Comparison of ENCODE assay signal across 8 cellular contexts in genomic region chr10:92591550-92592140, GRCh38. TPM values are rescaled to one million over a fixed set of nuclear protein-coding genes. Genes with fewer than 3 reads are reported as not detected.
DNase-seq lines count a peak whose midpoint lies in the region; ATAC-seq and TF ChIP-seq lines count a peak whose summit lies in the region.

No MANE protein-coding gene starts in this region.

- H4K20me1 ChIP-seq in SU-DHL-6 (ENCODE audit: low read depth, low read length) = peaks cover 22% of the 10 kb centered on the region

- H3K27me3 Mint-ChIP-seq in activated naive CD8-positive, alpha-beta T cell treated with anti-CD3 and anti-CD28 coated beads, Interleukin-2, amount 50 U/mL, for 24 hours = peaks cover 1% of the 10 kb centered on the region
- no peaks in the 10 kb centered on the region for H3K27me3 Mint-ChIP-seq in type B pancreatic cell

- H3K27ac ChIP-seq in SU-DHL-6 (ENCODE audit: low read depth, low read length) (peak overlapping the region; percentile 93), heart left ventricle (peak overlapping the region; percentile 75 to 97 (median 93))

- peak overlapping the region; percentile 93 for H3K4me2 ChIP-seq in SU-DHL-6 (ENCODE audit: low read depth, low read length, poor library complexity, severe bottlenecking)

- H3K4me3 ChIP-seq in SU-DHL-6 (ENCODE audit: insufficient read depth, low read length, poor library complexity, severe bottlenecking) (peak overlapping the region; percentile 62), heart left ventricle (peak overlapping the region; percentile 35 to 94 (median 69))

- no peaks in the 10 kb centered on the region for H3K9me3 ChIP-seq in SU-DHL-6 (ENCODE audit: insufficient read depth, low read length)
- no peaks in the 10 kb centered on the region for H3K9me3 ChIP-seq in heart left ventricle

- WGBS in heart left ventricle, 4 donors = 2 to 5% (median 3%) methylated on average over 20 to 44 of the region's 44 CpGs

- peaks cover 38% of the 10 kb centered on the region for H3F3A ChIP-seq in SU-DHL-6 (ENCODE audit: insufficient read depth)

- H3K9ac ChIP-seq in SU-DHL-6 (ENCODE audit: low read length) = peak overlapping the region; percentile 92

- peaks cover 37% of the 10 kb centered on the region for H3K79me2 ChIP-seq in SU-DHL-6 (ENCODE audit: insufficient read depth, low read length)

- TF ChIP-seq CTCF in SU-DHL-6 (IDR thresholded peaks at IDR 0.05; ENCODE audit: insufficient read depth, low read length, poor library complexity, severe bottlenecking) (no peak), heart left ventricle (IDR thresholded peaks at IDR 0.05) (peak in 1 of 12 donors; percentile 3), type B pancreatic cell (conservative IDR thresholded peaks at IDR 0.05) (peak; percentile 15)

- ATAC-seq in HG02610 (IDR thresholded peaks at IDR 0.05; ENCODE audit: unreplicated experiment) (peak; percentile 75), heart left ventricle (peak; percentile 90 to 94 (median 94))
- ATAC-seq in activated naive CD8-positive, alpha-beta T cell treated with anti-CD3 and anti-CD28 coated beads, Interleukin-2, amount 50 U/mL, for 24 hours = peak; percentile 91

- H3K4me1 Mint-ChIP-seq in activated naive CD8-positive, alpha-beta T cell treated with anti-CD3 and anti-CD28 coated beads, Interleukin-2, amount 50 U/mL, for 24 hours = peaks cover 41% of the 10 kb centered on the region
- H3K4me1 Mint-ChIP-seq in type B pancreatic cell (ENCODE audit: unreplicated experiment) = peaks cover 22% of the 10 kb centered on the region

- peak overlapping the region; percentile 99 for H3K27ac Mint-ChIP-seq in activated naive CD8-positive, alpha-beta T cell treated with anti-CD3 and anti-CD28 coated beads, Interleukin-2, amount 50 U/mL, for 24 hours
- H3K27ac Mint-ChIP-seq in type B pancreatic cell = peak overlapping the region; percentile 99

- peaks cover 10% of the 10 kb centered on the region for H3K36me3 Mint-ChIP-seq in activated naive CD8-positive, alpha-beta T cell treated with anti-CD3 and anti-CD28 coated beads, Interleukin-2, amount 50 U/mL, for 24 hours (ENCODE audit: low read depth)
- no peaks in the 10 kb centered on the region for H3K36me3 Mint-ChIP-seq in type B pancreatic cell

- H3K27me3 ChIP-seq in SU-DHL-6 (ENCODE audit: low read length) (no peaks in the 10 kb centered on the region), heart left ventricle (no peaks in the 10 kb centered on the region)

- peaks cover 8% of the 10 kb centered on the region for H3K36me3 ChIP-seq in SU-DHL-6 (ENCODE audit: low read length)
- no peaks in the 10 kb centered on the region for H3K36me3 ChIP-seq in heart left ventricle

- TF ChIP-seq POLR2A in GM10847 (IDR thresholded peaks at IDR 0.05; ENCODE audit: extremely low read depth, insufficient read length) = peak; percentile 86
- TF ChIP-seq POLR2A in heart left ventricle (IDR thresholded peaks at IDR 0.05) = peak; percentile 4 to 74

- H3K9me2 ChIP-seq in SU-DHL-6 (replicated peaks; ENCODE audit: insufficient read depth, low read length) = no peaks in the 10 kb centered on the region

- intact Hi-C loops in heart left ventricle (cut with DNase I) = loop anchor here in 4 of 10 donors (1.0 to 10.0 kb wide), 6 partner anchors 17 to 293 kb away; partner anchors contain the start of genes EXOC6 (in 3 of the 4) and IDE (in 1 of the 4)
- intact Hi-C loops in posterior cingulate gyrus (cut with DNase I) = loop anchor here (1.0 to 10.0 kb wide), 2 partner anchors 17 to 253 kb away; partner anchors contain the start of genes EXOC6 and IDE

- DNase-seq in NCI-H1092 treated with DMSO at 0.1 percent for 48 hours (lab: John Stamatoyannopoulos, UW) (peak; percentile 70), heart left ventricle (peak; percentile 93 to 97 (median 96)), posterior cingulate gyrus (peak; percentile 78 to 98 (median 88)), type B pancreatic cell (ENCODE audit: extremely low spot score, unreplicated experiment) (peak; percentile 86)
- peak; percentile 91 for DNase-seq in activated naive CD8-positive, alpha-beta T cell treated with anti-CD3 and anti-CD28 coated beads, Interleukin-2, amount 50 U/mL, for 24 hours

- H3K4me1 ChIP-seq in heart left ventricle = peaks cover 0 to 29% (median 12%) of the 10 kb centered on the region in 12 donors

- no peaks in the 10 kb centered on the region for H3K9me3 Mint-ChIP-seq in activated naive CD8-positive, alpha-beta T cell treated with anti-CD3 and anti-CD28 coated beads, Interleukin-2, amount 50 U/mL, for 24 hours
- H3K9me3 Mint-ChIP-seq in type B pancreatic cell = no peaks in the 10 kb centered on the region

- H3K4me3 Mint-ChIP-seq in activated naive CD8-positive, alpha-beta T cell treated with anti-CD3 and anti-CD28 coated beads, Interleukin-2, amount 50 U/mL, for 24 hours = peak overlapping the region; percentile 99
- H3K4me3 Mint-ChIP-seq in type B pancreatic cell = peak overlapping the region; percentile 96

- H2AFZ ChIP-seq in SU-DHL-6 (ENCODE audit: low read depth, low read length, severe bottlenecking) = peak overlapping the region; percentile 77

RNA-seq across cellular contexts. Expression of gene KIF11, which starts 1.3 kb away (rescaled TPM):
- total RNA-seq in heart left ventricle = 1 to 10 TPM in 3 of 9 donors, under 1 TPM in 6; 0.13 to 7.0 (median 0.76) TPM
- polyA plus RNA-seq in heart left ventricle = under 1 TPM; 0.11 to 0.29 TPM
- 14.6 and 40.6 TPM in 2 replicates for total RNA-seq in type B pancreatic cell (ENCODE audit: low replicate concordance)

RNA-seq across cellular contexts. Expression of gene IDE, which starts 17.8 kb away (rescaled TPM):
- total RNA-seq in heart left ventricle = 10 to 100 TPM; 24.6 to 51.3 (median 47.0) TPM
- 10 to 100 TPM; 11.7 to 14.9 TPM for polyA plus RNA-seq in heart left ventricle
- 35.4 and 35.9 TPM in 2 replicates for total RNA-seq in type B pancreatic cell (ENCODE audit: low replicate concordance)

Comparison
In these comparisons a context has a peak if more than half of its experiments do, and no peak if none do; other contexts are left out.
1. Peak in every context shown above with its lines: DNase-seq, ATAC-seq, H3K4me3 ChIP-seq and H3K27ac ChIP-seq.